ENCODE assay signal across 8 cellular contexts in the genomic region with DNA sequence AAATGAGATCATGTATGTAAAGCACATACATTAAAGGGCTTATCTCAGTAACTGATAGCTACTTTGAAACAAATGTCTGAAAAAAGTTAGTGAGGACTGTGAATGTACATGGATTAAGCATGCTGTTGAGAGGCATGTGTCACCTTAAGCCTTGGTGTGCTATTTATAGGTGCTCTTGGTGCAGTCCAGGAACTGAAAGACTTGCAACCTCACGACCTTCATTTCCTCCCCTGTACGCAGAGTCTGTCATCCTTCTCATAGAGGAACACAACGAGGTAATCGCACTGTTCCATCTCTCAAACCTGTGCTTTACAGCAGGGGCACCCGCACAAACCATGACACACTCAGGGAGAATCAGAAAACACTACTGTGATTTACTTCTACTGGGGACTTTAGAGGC.
A peak's percentile ranks its signal among the peaks of the same experiment; 100 is the strongest.
DNase-seq lines count a peak whose midpoint lies in the region; ATAC-seq, FAIRE-seq and TF ChIP-seq lines count a peak whose summit lies in the region.

No MANE protein-coding gene starts in this region.

- no peak overlapping the region for H3K4me2 ChIP-seq in keratinocyte (ENCODE audit: control insufficient read depth, extremely low read depth, insufficient read depth, low read depth, low read length)

- peak overlapping the region; percentile 67 for H2AFZ ChIP-seq in keratinocyte (ENCODE audit: control insufficient read depth, low read length)

- peak; percentile 98 for ATAC-seq in GM18517 (IDR thresholded peaks at IDR 0.05; ENCODE audit: unreplicated experiment)
- ATAC-seq in GM21576 (IDR thresholded peaks at IDR 0.05; ENCODE audit: unreplicated experiment), result peak; percentile 98
- ATAC-seq in HG03571 (IDR thresholded peaks at IDR 0.05; ENCODE audit: unreplicated experiment), result peak; percentile 94

- H3K4me1 ChIP-seq in keratinocyte (ENCODE audit: control insufficient read depth, extremely low read depth, insufficient read depth, low read length), result peaks cover 12% of the 10 kb centered on the region

- H3K9me1 ChIP-seq in keratinocyte (ENCODE audit: control insufficient read depth, extremely low read depth, insufficient read depth, low read length), result no peaks in the 10 kb centered on the region

- peak; percentile 58 for FAIRE-seq in keratinocyte (lab: Jason Lieb, UNC)

- H3K36me3 ChIP-seq in keratinocyte (ENCODE audit: control insufficient read depth in 2 of 2, extremely low read depth in 1 of 2, insufficient read depth in 2 of 2, low read length in 2 of 2), result no peaks in the 10 kb centered on the region

- no peak overlapping the region for H3K9ac ChIP-seq in keratinocyte (ENCODE audit: control insufficient read depth, extremely low read depth, insufficient read depth, low read length)

- no peaks in the 10 kb centered on the region for H4K20me1 ChIP-seq in keratinocyte (ENCODE audit: control insufficient read depth, extremely low read depth, insufficient read depth, low read length)

- no peak for DNase-seq in keratinocyte (ENCODE audit: low read depth, low spot score)
- no peak for DNase-seq in effector CD4-positive, alpha-beta T cell
- no peak for DNase-seq in C1 segment of cervical spinal cord (lab: John Stamatoyannopoulos, UW)
- no peak for DNase-seq in inferior parietal cortex (ENCODE audit: extremely low spot score)
- no peak for DNase-seq in UCSD-AML1 (lab: John Stamatoyannopoulos, UW; ENCODE audit: unreplicated experiment)

- no peaks in the 10 kb centered on the region for H3K9me3 ChIP-seq in keratinocyte (ENCODE audit: control insufficient read depth, low read depth, low read length)

- dilution Hi-C loops in keratinocyte (cut with MboI; ENCODE audit: extremely low pct_ligation_motif_present, low sequenced_read_pairs), result no loop called here

- no peak overlapping the region for H3K27ac ChIP-seq in keratinocyte (ENCODE audit: control insufficient read depth, insufficient read depth, low read length)

- TF ChIP-seq CTCF in keratinocyte (optimal IDR thresholded peaks at IDR 0.05 in 1 of 3, IDR thresholded peaks at IDR 0.05 in 1 of 3, conservative IDR thresholded peaks at IDR 0.05 in 1 of 3; ENCODE audit: extremely low read depth in 1 of 3, insufficient read depth in 2 of 3, low read length in 3 of 3), result no peak

- H3K4me3 ChIP-seq in keratinocyte (ENCODE audit: control insufficient read depth in 2 of 3, extremely low read depth in 1 of 3, insufficient read depth in 2 of 3, low read depth in 1 of 3, low read length in 3 of 3), result no peak overlapping the region

- no peaks in the 10 kb centered on the region for H3K79me2 ChIP-seq in keratinocyte (ENCODE audit: control insufficient read depth, insufficient read depth, low read length)

- H3K27me3 ChIP-seq in keratinocyte (ENCODE audit: control insufficient read depth, extremely low read depth, insufficient read depth, low read length), result no peaks in the 10 kb centered on the region
